ENCODE assay signal across 8 cellular contexts in the genomic region with DNA sequence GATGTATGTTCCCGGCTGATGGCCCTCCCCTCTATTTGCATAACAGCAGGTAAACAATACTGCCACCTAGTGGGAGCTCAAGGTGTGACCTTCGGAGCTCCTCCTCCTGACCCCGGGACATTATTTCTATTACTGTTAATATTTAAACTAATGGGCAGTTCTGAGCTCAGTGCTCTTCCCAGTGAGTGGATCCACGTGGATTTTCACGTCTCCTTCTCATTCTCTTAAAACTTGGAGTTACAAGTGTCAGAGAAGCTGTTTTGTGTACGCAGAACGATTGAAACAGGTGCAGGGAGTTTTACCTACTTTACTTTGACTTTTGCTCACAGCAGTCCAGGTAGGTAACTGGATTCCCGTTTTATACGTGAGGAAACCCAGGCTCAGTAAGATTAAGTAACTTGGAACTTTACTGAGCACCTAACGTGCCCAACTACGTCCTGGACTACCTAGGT.
DNase-seq lines count a peak whose midpoint lies in the region; ATAC-seq and TF ChIP-seq lines count a peak whose summit lies in the region.

No MANE protein-coding gene starts in this region.

- H3K4me1 Mint-ChIP-seq in nephron, result peaks cover 15% of the 10 kb centered on the region

- peaks cover 4% of the 10 kb centered on the region for H3K9me3 Mint-ChIP-seq in nephron

- no peak for ATAC-seq in GM21576 (IDR thresholded peaks at IDR 0.05; ENCODE audit: unreplicated experiment)

- no peaks in the 10 kb centered on the region for H3K36me3 Mint-ChIP-seq in nephron (ENCODE audit: low read depth)

- no peak overlapping the region for H3K4me3 Mint-ChIP-seq in nephron

- peaks cover 3% of the 10 kb centered on the region for H3K27me3 Mint-ChIP-seq in nephron (ENCODE audit: low read depth)

- TF ChIP-seq CTCF in GM20000 (IDR thresholded peaks at IDR 0.05; ENCODE audit: extremely low read depth, missing control alignments), result peak; percentile 40
- TF ChIP-seq CTCF in epithelial cell of proximal tubule (conservative IDR thresholded peaks at IDR 0.05; ENCODE audit: low read depth, low read length), result peak; percentile 79
- TF ChIP-seq CTCF in nephron (IDR thresholded peaks at IDR 0.05; ENCODE audit: unreplicated experiment in 3 of 3), result peak; percentile 36 to 44 (median 38)

- DNase-seq in AML-193 (lab: John Stamatoyannopoulos, UW) (peak; percentile 52 to 61), GM20000 (ENCODE audit: low spot score) (peak; percentile 61), NCI-H82 treated with DMSO at 0.1 percent for 48 hours (lab: John Stamatoyannopoulos, UW; ENCODE audit: unreplicated experiment) (peak; percentile 36), epithelial cell of proximal tubule (ENCODE audit: low read depth) (peak; percentile 55), superior temporal gyrus (ENCODE audit: extremely low spot score) (peak; percentile 84)
- DNase-seq in activated CD8-positive, alpha-beta memory T cell treated with anti-CD3 and anti-CD28 coated beads for 48 hours (ENCODE audit: low read depth in 2 of 3, low spot score in 2 of 3), result peak; percentile 2 to 38 (median 17)

- peak overlapping the region in 1 of 3 experiments; percentile 56 for H3K27ac Mint-ChIP-seq in nephron

- no peak overlapping the region for H3K4me3 ChIP-seq in epithelial cell of proximal tubule (ENCODE audit: low read depth, low read length)

Comparison
In these comparisons a context has a peak if more than half of its experiments do, and no peak if none do; other contexts are left out.
1. DNase-seq: peak in every context shown above with its lines; median percentile 84 in superior temporal gyrus; 61 in GM20000; 56 in AML-193; 55 in epithelial cell of proximal tubule; 36 in NCI-H82 treated with DMSO at 0.1 percent for 48 hours; 17 in activated CD8-positive, alpha-beta memory T cell treated with anti-CD3 and anti-CD28 coated beads for 48 hours.